Comparison of ENCODE assay signal across 1 cellular context in the genomic region with DNA sequence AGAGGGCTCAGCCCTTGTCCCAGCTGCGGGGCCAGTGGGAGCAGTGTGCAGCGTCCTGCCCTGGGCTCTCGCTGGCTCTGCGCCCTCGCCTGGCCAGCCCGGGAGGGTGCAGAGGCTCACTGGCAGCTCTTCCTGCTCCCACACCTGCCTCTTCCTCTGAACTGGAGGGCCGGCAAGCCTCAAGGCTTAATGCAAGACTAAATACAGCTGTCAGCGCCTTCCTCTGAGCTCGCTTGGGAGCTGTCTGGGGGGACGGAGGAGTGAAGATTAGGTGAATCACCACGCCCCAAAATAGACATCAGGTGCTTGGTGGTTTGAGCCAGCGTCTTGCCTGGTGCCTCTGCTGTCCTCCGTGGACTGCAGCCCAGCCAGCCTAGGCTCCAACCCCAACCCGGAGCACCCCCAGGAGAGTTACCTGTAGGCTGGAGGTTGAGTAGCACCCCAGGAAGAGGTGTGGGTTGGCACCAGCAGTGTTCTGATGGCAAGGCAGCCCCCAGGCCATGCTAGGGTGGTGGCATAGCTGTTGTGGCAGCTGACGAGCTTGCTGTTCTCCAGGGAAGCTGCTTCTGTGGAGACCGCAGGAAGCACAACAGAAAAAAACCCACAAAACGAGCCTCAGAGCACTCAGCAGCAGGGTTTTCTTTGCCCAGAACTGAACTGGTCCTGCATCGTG.
TF ChIP-seq lines count a peak whose summit lies in the region.

No MANE protein-coding gene starts in this region.

TF ChIP-seq in H1, 55 proteins besides CTCF, POLR2A, EP300 and RAD21:
- TF ChIP-seq POLR2AphosphoS5 (IDR thresholded peaks at IDR 0.05; ENCODE audit: low read depth, low read length), result no peak
- TF ChIP-seq GABPA (IDR thresholded peaks at IDR 0.05; ENCODE audit: borderline replicate concordance, insufficient read depth, low read length), result peak; percentile 41; the same call in 1 of the 2 replicates
TF ChIP-seq in H1: peak in this region for 1.
